1 cellular context compared by ENCODE assay signal in genomic region chr14:88269816-88270416, GRCh38.
TF ChIP-seq lines count a peak whose summit lies in the region.

No MANE protein-coding gene starts in this region.

TF ChIP-seq in GM23338, 12 proteins besides CTCF, POLR2A, EP300 and RAD21 (continued from another document):
- TF ChIP-seq, protein P1, sequence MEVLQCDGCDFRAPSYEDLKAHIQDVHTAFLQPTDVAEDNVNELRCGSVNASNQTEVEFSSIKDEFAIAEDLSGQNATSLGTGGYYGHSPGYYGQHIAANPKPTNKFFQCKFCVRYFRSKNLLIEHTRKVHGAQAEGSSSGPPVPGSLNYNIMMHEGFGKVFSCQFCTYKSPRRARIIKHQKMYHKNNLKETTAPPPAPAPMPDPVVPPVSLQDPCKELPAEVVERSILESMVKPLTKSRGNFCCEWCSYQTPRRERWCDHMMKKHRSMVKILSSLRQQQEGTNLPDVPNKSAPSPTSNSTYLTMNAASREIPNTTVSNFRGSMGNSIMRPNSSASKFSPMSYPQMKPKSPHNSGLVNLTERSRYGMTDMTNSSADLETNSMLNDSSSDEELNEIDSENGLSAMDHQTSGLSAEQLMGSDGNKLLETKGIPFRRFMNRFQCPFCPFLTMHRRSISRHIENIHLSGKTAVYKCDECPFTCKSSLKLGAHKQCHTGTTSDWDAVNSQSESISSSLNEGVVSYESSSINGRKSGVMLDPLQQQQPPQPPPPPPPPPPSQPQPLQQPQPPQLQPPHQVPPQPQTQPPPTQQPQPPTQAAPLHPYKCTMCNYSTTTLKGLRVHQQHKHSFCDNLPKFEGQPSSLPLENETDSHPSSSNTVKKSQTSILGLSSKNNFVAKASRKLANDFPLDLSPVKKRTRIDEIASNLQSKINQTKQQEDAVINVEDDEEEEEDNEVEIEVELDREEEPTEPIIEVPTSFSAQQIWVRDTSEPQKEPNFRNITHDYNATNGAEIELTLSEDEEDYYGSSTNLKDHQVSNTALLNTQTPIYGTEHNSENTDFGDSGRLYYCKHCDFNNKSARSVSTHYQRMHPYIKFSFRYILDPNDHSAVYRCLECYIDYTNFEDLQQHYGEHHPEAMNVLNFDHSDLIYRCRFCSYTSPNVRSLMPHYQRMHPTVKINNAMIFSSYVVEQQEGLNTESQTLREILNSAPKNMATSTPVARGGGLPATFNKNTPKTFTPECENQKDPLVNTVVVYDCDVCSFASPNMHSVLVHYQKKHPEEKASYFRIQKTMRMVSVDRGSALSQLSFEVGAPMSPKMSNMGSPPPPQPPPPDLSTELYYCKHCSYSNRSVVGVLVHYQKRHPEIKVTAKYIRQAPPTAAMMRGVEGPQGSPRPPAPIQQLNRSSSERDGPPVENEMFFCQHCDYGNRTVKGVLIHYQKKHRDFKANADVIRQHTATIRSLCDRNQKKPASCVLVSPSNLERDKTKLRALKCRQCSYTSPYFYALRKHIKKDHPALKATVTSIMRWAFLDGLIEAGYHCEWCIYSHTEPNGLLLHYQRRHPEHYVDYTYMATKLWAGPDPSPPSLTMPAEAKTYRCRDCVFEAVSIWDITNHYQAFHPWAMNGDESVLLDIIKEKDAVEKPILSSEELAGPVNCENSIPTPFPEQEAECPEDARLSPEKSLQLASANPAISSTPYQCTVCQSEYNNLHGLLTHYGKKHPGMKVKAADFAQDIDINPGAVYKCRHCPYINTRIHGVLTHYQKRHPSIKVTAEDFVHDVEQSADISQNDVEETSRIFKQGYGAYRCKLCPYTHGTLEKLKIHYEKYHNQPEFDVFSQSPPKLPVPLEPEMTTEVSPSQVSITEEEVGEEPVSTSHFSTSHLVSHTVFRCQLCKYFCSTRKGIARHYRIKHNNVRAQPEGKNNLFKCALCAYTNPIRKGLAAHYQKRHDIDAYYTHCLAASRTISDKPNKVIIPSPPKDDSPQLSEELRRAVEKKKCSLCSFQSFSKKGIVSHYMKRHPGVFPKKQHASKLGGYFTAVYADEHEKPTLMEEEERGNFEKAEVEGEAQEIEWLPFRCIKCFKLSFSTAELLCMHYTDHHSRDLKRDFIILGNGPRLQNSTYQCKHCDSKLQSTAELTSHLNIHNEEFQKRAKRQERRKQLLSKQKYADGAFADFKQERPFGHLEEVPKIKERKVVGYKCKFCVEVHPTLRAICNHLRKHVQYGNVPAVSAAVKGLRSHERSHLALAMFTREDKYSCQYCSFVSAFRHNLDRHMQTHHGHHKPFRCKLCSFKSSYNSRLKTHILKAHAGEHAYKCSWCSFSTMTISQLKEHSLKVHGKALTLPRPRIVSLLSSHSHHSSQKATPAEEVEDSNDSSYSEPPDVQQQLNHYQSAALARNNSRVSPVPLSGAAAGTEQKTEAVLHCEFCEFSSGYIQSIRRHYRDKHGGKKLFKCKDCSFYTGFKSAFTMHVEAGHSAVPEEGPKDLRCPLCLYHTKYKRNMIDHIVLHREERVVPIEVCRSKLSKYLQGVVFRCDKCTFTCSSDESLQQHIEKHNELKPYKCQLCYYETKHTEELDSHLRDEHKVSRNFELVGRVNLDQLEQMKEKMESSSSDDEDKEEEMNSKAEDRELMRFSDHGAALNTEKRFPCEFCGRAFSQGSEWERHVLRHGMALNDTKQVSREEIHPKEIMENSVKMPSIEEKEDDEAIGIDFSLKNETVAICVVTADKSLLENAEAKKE (CRISPR knock-in tag; IDR thresholded peaks at IDR 0.05), result no peak
- TF ChIP-seq CREB1 (CRISPR knock-in tag; IDR thresholded peaks at IDR 0.05; ENCODE audit: low read depth) (no peak), EZH2 (IDR thresholded peaks at IDR 0.05; ENCODE audit: low read depth, unreplicated experiment) (no peak), ZNF331 (CRISPR knock-in tag; IDR thresholded peaks at IDR 0.05; ENCODE audit: low read depth) (no peak), NANOG (IDR thresholded peaks at IDR 0.05; ENCODE audit: borderline replicate concordance) (no peak), JUNB (IDR thresholded peaks at IDR 0.05; ENCODE audit: unreplicated experiment) (no peak), ZNF114 (CRISPR knock-in tag; IDR thresholded peaks at IDR 0.05) (no peak), STAT1 (IDR thresholded peaks at IDR 0.05; ENCODE audit: unreplicated experiment) (no peak), EZH2phosphoT487 (IDR thresholded peaks at IDR 0.05; ENCODE audit: unreplicated experiment) (no peak)
- TF ChIP-seq, protein P2, sequence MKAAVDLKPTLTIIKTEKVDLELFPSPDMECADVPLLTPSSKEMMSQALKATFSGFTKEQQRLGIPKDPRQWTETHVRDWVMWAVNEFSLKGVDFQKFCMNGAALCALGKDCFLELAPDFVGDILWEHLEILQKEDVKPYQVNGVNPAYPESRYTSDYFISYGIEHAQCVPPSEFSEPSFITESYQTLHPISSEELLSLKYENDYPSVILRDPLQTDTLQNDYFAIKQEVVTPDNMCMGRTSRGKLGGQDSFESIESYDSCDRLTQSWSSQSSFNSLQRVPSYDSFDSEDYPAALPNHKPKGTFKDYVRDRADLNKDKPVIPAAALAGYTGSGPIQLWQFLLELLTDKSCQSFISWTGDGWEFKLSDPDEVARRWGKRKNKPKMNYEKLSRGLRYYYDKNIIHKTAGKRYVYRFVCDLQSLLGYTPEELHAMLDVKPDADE (IDR thresholded peaks at IDR 0.05), result no peak
- TF ChIP-seq, protein P3, sequence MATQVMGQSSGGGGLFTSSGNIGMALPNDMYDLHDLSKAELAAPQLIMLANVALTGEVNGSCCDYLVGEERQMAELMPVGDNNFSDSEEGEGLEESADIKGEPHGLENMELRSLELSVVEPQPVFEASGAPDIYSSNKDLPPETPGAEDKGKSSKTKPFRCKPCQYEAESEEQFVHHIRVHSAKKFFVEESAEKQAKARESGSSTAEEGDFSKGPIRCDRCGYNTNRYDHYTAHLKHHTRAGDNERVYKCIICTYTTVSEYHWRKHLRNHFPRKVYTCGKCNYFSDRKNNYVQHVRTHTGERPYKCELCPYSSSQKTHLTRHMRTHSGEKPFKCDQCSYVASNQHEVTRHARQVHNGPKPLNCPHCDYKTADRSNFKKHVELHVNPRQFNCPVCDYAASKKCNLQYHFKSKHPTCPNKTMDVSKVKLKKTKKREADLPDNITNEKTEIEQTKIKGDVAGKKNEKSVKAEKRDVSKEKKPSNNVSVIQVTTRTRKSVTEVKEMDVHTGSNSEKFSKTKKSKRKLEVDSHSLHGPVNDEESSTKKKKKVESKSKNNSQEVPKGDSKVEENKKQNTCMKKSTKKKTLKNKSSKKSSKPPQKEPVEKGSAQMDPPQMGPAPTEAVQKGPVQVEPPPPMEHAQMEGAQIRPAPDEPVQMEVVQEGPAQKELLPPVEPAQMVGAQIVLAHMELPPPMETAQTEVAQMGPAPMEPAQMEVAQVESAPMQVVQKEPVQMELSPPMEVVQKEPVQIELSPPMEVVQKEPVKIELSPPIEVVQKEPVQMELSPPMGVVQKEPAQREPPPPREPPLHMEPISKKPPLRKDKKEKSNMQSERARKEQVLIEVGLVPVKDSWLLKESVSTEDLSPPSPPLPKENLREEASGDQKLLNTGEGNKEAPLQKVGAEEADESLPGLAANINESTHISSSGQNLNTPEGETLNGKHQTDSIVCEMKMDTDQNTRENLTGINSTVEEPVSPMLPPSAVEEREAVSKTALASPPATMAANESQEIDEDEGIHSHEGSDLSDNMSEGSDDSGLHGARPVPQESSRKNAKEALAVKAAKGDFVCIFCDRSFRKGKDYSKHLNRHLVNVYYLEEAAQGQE (IDR thresholded peaks at IDR 0.05; ENCODE audit: unreplicated experiment), result no peak
